Comparison of ENCODE assay signal across 12 cellular contexts in genomic region chr4:111847256-111848108, GRCh38.
DNase-seq lines count a peak whose midpoint lies in the region; ATAC-seq and TF ChIP-seq lines count a peak whose summit lies in the region.
"Had no signal": no experiment of that assay in that cellular context is flagged by ENCODE, and none has a peak within 500 bp of the region (broad histone marks: within the 10 kb centered on the region; RNA-seq: fewer than 3 reads in every experiment).

No MANE protein-coding gene starts in this region.

- no peak overlapping the region for H3K4me3 Mint-ChIP-seq in glutamatergic neuron (ENCODE audit: unreplicated experiment)
- H3K4me3 Mint-ChIP-seq: activated CD4-positive, alpha-beta memory T cell treated with anti-CD3 and anti-CD28 coated beads for 36 hours; naive B cell had no signal

- H3K27me3 Mint-ChIP-seq in glutamatergic neuron (ENCODE audit: unreplicated experiment) = no peaks in the 10 kb centered on the region
- H3K27me3 Mint-ChIP-seq: activated CD4-positive, alpha-beta memory T cell treated with anti-CD3 and anti-CD28 coated beads for 36 hours had no signal

- DNase-seq in DMS53 (lab: John Stamatoyannopoulos, UW) (peak; percentile 70), HEK293T (ENCODE audit: extremely low spot score) (peak; percentile 19), RPMI8226 (peak; percentile 5), glutamatergic neuron (no peak), epidermal melanocyte (ENCODE audit: insufficient read length, low spot score) (no peak), ecto neural progenitor cell (ENCODE audit: low spot score) (no peak)
- no peak for DNase-seq in activated CD4-positive, alpha-beta T cell treated with anti-CD3 and anti-CD28 coated beads for 48 hours
- DNase-seq: activated CD4-positive, alpha-beta memory T cell treated with anti-CD3 and anti-CD28 coated beads for 36 hours; hypothalamus; naive B cell had no signal

- POLR2A ChIA-PET in HEK293T (lab: Yijun Ruan, JAX) = no interaction called here

- CTCF ChIA-PET in HEK293T (lab: Yijun Ruan, JAX) = interaction anchor here (0.6 to 1.2 kb wide), 4 partner anchors 11 to 206 kb away, joined by 3 to 5 read pairs (median 4); no protein-coding TSS in a partner anchor

- ATAC-seq in HG03196 (IDR thresholded peaks at IDR 0.05; ENCODE audit: unreplicated experiment) = no peak
- ATAC-seq: K562 had no signal

- H3K9me3 Mint-ChIP-seq in glutamatergic neuron (ENCODE audit: unreplicated experiment) = no peaks in the 10 kb centered on the region

- peaks cover 5% of the 10 kb centered on the region for H3K36me3 Mint-ChIP-seq in glutamatergic neuron (ENCODE audit: unreplicated experiment)
- H3K36me3 Mint-ChIP-seq: activated CD4-positive, alpha-beta memory T cell treated with anti-CD3 and anti-CD28 coated beads for 36 hours; naive B cell had no signal

- peak; percentile 80 for TF ChIP-seq CTCF in glutamatergic neuron (IDR thresholded peaks at IDR 0.05; ENCODE audit: partially characterized antibody, unreplicated experiment)

- H3K4me1 Mint-ChIP-seq in glutamatergic neuron (ENCODE audit: low read depth, unreplicated experiment) = peaks cover 5% of the 10 kb centered on the region
- H3K4me1 Mint-ChIP-seq: naive B cell had no signal

- peak overlapping the region; percentile 52 for H3K27ac Mint-ChIP-seq in glutamatergic neuron (ENCODE audit: unreplicated experiment)
- H3K27ac Mint-ChIP-seq: activated CD4-positive, alpha-beta memory T cell treated with anti-CD3 and anti-CD28 coated beads for 36 hours had no signal

TF ChIP-seq in HEK293T, 16 proteins besides CTCF, POLR2A, EP300 and RAD21:
- TF ChIP-seq L3MBTL2 (conservative IDR thresholded peaks at IDR 0.05) (no peak), SP1 (IDR thresholded peaks at IDR 0.05) (no peak), FOXA1 (IDR thresholded peaks at IDR 0.05) (no peak), ELF4 (IDR thresholded peaks at IDR 0.05) (no peak), ARNT (IDR thresholded peaks at IDR 0.05) (no peak), ZNF384 (IDR thresholded peaks at IDR 0.05) (no peak), CTBP1 (IDR thresholded peaks at IDR 0.05; ENCODE audit: borderline replicate concordance) (no peak), FOXK2 (IDR thresholded peaks at IDR 0.05) (no peak)

Comparison
In these comparisons a context has a peak if more than half of its experiments do, and no peak if none do; other contexts are left out.
1. DNase-seq: peak in DMS53 (single experiment), HEK293T (single experiment) and RPMI8226 (single experiment); none in glutamatergic neuron (single experiment), epidermal melanocyte (single experiment), activated CD4-positive, alpha-beta T cell treated with anti-CD3 and anti-CD28 coated beads for 48 hours (single experiment) and ecto neural progenitor cell (single experiment).